ENCODE assay signal across 2 cellular contexts in the genomic region with DNA sequence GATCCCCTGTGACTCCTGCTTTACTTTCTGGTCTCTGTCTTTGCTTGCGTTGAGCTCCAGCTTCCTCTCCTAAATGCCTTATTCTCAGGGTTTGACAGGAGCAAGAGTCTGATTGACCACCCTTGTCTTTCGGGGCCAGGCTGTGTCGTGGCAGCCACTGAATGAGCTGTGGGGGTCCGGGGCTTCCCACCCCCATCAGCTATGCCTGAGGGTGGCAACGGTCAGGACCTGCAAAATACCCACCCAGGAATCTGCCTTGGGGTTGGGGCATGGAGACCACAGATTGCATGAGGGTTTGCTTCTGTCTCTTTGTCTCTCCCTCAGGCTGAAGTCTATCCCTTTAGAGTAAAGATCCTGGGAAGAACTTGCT.
TF ChIP-seq lines count a peak whose summit lies in the region.

No MANE protein-coding gene starts in this region.

TF ChIP-seq in GM23338, 12 proteins besides CTCF, POLR2A, EP300 and RAD21 (continued from another document):
- TF ChIP-seq, protein P1, sequence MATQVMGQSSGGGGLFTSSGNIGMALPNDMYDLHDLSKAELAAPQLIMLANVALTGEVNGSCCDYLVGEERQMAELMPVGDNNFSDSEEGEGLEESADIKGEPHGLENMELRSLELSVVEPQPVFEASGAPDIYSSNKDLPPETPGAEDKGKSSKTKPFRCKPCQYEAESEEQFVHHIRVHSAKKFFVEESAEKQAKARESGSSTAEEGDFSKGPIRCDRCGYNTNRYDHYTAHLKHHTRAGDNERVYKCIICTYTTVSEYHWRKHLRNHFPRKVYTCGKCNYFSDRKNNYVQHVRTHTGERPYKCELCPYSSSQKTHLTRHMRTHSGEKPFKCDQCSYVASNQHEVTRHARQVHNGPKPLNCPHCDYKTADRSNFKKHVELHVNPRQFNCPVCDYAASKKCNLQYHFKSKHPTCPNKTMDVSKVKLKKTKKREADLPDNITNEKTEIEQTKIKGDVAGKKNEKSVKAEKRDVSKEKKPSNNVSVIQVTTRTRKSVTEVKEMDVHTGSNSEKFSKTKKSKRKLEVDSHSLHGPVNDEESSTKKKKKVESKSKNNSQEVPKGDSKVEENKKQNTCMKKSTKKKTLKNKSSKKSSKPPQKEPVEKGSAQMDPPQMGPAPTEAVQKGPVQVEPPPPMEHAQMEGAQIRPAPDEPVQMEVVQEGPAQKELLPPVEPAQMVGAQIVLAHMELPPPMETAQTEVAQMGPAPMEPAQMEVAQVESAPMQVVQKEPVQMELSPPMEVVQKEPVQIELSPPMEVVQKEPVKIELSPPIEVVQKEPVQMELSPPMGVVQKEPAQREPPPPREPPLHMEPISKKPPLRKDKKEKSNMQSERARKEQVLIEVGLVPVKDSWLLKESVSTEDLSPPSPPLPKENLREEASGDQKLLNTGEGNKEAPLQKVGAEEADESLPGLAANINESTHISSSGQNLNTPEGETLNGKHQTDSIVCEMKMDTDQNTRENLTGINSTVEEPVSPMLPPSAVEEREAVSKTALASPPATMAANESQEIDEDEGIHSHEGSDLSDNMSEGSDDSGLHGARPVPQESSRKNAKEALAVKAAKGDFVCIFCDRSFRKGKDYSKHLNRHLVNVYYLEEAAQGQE (IDR thresholded peaks at IDR 0.05; ENCODE audit: unreplicated experiment) = no peak
- TF ChIP-seq, protein P2, sequence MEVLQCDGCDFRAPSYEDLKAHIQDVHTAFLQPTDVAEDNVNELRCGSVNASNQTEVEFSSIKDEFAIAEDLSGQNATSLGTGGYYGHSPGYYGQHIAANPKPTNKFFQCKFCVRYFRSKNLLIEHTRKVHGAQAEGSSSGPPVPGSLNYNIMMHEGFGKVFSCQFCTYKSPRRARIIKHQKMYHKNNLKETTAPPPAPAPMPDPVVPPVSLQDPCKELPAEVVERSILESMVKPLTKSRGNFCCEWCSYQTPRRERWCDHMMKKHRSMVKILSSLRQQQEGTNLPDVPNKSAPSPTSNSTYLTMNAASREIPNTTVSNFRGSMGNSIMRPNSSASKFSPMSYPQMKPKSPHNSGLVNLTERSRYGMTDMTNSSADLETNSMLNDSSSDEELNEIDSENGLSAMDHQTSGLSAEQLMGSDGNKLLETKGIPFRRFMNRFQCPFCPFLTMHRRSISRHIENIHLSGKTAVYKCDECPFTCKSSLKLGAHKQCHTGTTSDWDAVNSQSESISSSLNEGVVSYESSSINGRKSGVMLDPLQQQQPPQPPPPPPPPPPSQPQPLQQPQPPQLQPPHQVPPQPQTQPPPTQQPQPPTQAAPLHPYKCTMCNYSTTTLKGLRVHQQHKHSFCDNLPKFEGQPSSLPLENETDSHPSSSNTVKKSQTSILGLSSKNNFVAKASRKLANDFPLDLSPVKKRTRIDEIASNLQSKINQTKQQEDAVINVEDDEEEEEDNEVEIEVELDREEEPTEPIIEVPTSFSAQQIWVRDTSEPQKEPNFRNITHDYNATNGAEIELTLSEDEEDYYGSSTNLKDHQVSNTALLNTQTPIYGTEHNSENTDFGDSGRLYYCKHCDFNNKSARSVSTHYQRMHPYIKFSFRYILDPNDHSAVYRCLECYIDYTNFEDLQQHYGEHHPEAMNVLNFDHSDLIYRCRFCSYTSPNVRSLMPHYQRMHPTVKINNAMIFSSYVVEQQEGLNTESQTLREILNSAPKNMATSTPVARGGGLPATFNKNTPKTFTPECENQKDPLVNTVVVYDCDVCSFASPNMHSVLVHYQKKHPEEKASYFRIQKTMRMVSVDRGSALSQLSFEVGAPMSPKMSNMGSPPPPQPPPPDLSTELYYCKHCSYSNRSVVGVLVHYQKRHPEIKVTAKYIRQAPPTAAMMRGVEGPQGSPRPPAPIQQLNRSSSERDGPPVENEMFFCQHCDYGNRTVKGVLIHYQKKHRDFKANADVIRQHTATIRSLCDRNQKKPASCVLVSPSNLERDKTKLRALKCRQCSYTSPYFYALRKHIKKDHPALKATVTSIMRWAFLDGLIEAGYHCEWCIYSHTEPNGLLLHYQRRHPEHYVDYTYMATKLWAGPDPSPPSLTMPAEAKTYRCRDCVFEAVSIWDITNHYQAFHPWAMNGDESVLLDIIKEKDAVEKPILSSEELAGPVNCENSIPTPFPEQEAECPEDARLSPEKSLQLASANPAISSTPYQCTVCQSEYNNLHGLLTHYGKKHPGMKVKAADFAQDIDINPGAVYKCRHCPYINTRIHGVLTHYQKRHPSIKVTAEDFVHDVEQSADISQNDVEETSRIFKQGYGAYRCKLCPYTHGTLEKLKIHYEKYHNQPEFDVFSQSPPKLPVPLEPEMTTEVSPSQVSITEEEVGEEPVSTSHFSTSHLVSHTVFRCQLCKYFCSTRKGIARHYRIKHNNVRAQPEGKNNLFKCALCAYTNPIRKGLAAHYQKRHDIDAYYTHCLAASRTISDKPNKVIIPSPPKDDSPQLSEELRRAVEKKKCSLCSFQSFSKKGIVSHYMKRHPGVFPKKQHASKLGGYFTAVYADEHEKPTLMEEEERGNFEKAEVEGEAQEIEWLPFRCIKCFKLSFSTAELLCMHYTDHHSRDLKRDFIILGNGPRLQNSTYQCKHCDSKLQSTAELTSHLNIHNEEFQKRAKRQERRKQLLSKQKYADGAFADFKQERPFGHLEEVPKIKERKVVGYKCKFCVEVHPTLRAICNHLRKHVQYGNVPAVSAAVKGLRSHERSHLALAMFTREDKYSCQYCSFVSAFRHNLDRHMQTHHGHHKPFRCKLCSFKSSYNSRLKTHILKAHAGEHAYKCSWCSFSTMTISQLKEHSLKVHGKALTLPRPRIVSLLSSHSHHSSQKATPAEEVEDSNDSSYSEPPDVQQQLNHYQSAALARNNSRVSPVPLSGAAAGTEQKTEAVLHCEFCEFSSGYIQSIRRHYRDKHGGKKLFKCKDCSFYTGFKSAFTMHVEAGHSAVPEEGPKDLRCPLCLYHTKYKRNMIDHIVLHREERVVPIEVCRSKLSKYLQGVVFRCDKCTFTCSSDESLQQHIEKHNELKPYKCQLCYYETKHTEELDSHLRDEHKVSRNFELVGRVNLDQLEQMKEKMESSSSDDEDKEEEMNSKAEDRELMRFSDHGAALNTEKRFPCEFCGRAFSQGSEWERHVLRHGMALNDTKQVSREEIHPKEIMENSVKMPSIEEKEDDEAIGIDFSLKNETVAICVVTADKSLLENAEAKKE (CRISPR knock-in tag; IDR thresholded peaks at IDR 0.05) = no peak
- TF ChIP-seq, protein P3, sequence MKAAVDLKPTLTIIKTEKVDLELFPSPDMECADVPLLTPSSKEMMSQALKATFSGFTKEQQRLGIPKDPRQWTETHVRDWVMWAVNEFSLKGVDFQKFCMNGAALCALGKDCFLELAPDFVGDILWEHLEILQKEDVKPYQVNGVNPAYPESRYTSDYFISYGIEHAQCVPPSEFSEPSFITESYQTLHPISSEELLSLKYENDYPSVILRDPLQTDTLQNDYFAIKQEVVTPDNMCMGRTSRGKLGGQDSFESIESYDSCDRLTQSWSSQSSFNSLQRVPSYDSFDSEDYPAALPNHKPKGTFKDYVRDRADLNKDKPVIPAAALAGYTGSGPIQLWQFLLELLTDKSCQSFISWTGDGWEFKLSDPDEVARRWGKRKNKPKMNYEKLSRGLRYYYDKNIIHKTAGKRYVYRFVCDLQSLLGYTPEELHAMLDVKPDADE (IDR thresholded peaks at IDR 0.05) = no peak
- TF ChIP-seq ZNF331 (CRISPR knock-in tag; IDR thresholded peaks at IDR 0.05; ENCODE audit: low read depth) (no peak), EZH2phosphoT487 (IDR thresholded peaks at IDR 0.05; ENCODE audit: unreplicated experiment) (no peak), JUNB (IDR thresholded peaks at IDR 0.05; ENCODE audit: unreplicated experiment) (no peak), POLR2AphosphoS5 (IDR thresholded peaks at IDR 0.05; ENCODE audit: low read depth) (no peak), CREB1 (CRISPR knock-in tag; IDR thresholded peaks at IDR 0.05; ENCODE audit: low read depth) (no peak)

TF ChIP-seq in HEK293, 187 proteins besides CTCF, POLR2A, EP300 and RAD21 (continued from another document):
- TF ChIP-seq, protein P1 (tag by site-specific recombination; IDR thresholded peaks at IDR 0.05) = peak; percentile 20; the same call in 1 of the 2 replicates
- TF ChIP-seq OSR2 (tag by site-specific recombination; IDR thresholded peaks at IDR 0.05) = no peak
- TF ChIP-seq ZBTB20 (tag by site-specific recombination; IDR thresholded peaks at IDR 0.05) = 0 out of 2 replicates have a peak, but pooled peaks have one; percentile 22
